Comparison of ENCODE assay signal across 8 cellular contexts in genomic region chr6:80523531-80523970, GRCh38.
DNase-seq lines count a peak whose midpoint lies in the region; ATAC-seq, FAIRE-seq and TF ChIP-seq lines count a peak whose summit lies in the region.

No MANE protein-coding gene starts in this region.

- ATAC-seq in HG03045 (IDR thresholded peaks at IDR 0.05; ENCODE audit: unreplicated experiment) = no peak

- H3K27me3 Mint-ChIP-seq in T-helper 2 cell treated with Interferon-gamma antibody and Interleukin-4, amounts not matched to agents 5 μg/mL and 100 μg/mL, for 36 hours (ENCODE audit: low read depth) = no peaks in the 10 kb centered on the region

- DNase-seq in DMS 273 (lab: John Stamatoyannopoulos, UW; ENCODE audit: unreplicated experiment) (peak; percentile 83), NCI-H2029 treated with DMSO at 0.1 percent for 48 hours (lab: John Stamatoyannopoulos, UW) (peak; percentile 78), cardiac fibroblast (ENCODE audit: low read depth in 2 of 2) (peak; percentile 40 to 44), lung microvascular endothelial cell (ENCODE audit: low read depth in 2 of 2) (peak; percentile 78 to 90), frontal cortex (ENCODE audit: low spot score in 2 of 2) (no peak), GM19238 (ENCODE audit: insufficient read length, low spot score) (no peak)
- no peak for DNase-seq in T-helper 2 cell treated with Interferon-gamma antibody and Interleukin-4, amounts not matched to agents 5 μg/mL and 100 μg/mL, for 36 hours (ENCODE audit: low spot score)

- no peak overlapping the region for H3K4me3 ChIP-seq in cardiac fibroblast (replicated peaks in 1 of 2; ENCODE audit: low read depth in 2 of 2, low read length in 2 of 2)

- TF ChIP-seq CTCF in cardiac fibroblast (IDR thresholded peaks at IDR 0.05; ENCODE audit: low read depth, low read length) = peak; percentile 21

- H3K4me1 Mint-ChIP-seq in T-helper 2 cell treated with Interferon-gamma antibody and Interleukin-4, amounts not matched to agents 5 μg/mL and 100 μg/mL, for 36 hours (ENCODE audit: low read depth) = peaks cover 4% of the 10 kb centered on the region

- no peak overlapping the region for H3K27ac Mint-ChIP-seq in T-helper 2 cell treated with Interferon-gamma antibody and Interleukin-4, amounts not matched to agents 5 μg/mL and 100 μg/mL, for 36 hours

- no peaks in the 10 kb centered on the region for H3K9me3 Mint-ChIP-seq in T-helper 2 cell treated with Interferon-gamma antibody and Interleukin-4, amounts not matched to agents 5 μg/mL and 100 μg/mL, for 36 hours

- no peaks in the 10 kb centered on the region for H3K36me3 Mint-ChIP-seq in T-helper 2 cell treated with Interferon-gamma antibody and Interleukin-4, amounts not matched to agents 5 μg/mL and 100 μg/mL, for 36 hours (ENCODE audit: low read depth)

- H3K4me3 Mint-ChIP-seq in T-helper 2 cell treated with Interferon-gamma antibody and Interleukin-4, amounts not matched to agents 5 μg/mL and 100 μg/mL, for 36 hours = no peak overlapping the region

- FAIRE-seq in frontal cortex (lab: Jason Lieb, UNC) = no peak

Comparison
In these comparisons a context has a peak if more than half of its experiments do, and no peak if none do; other contexts are left out.
1. DNase-seq: peak in DMS 273 (single experiment), NCI-H2029 treated with DMSO at 0.1 percent for 48 hours (single experiment), cardiac fibroblast (2 of 2) and lung microvascular endothelial cell (2 of 2); none in frontal cortex (0 of 2), T-helper 2 cell treated with Interferon-gamma antibody and Interleukin-4, amounts not matched to agents 5 μg/mL and 100 μg/mL, for 36 hours (single experiment) and GM19238 (single experiment).